18 cellular contexts compared by ENCODE assay signal in genomic region chr11:115942043-115942442, GRCh38.
"Had no signal": no experiment of that assay in that cellular context is flagged by ENCODE, and none has a peak within 500 bp of the region (broad histone marks: within the 10 kb centered on the region; RNA-seq: fewer than 3 reads in every experiment).

No MANE protein-coding gene starts in this region.

- H3K9me3 ChIP-seq: heart right ventricle, lower lobe of right lung, tibial artery, uterus had no signal

- H3K4me3 ChIP-seq: coronary artery, heart right ventricle, lower lobe of right lung, tibial artery, uterus had no signal

- H3K27ac Mint-ChIP-seq: activated naive CD8-positive, alpha-beta T cell; immature natural killer cell; mesothelial cell of epicardium; T-helper 17 cell had no signal

- H3K9me3 Mint-ChIP-seq: mesothelial cell of epicardium, nephron had no signal

- H3K36me3 Mint-ChIP-seq: activated naive CD8-positive, alpha-beta T cell; mesothelial cell of epicardium had no signal

- H3K4me1 ChIP-seq: lower lobe of right lung, parathyroid adenoma, tibial artery, uterus had no signal

- H3K27me3 ChIP-seq: uterus had no signal

- H3K79me2 ChIP-seq: parathyroid adenoma had no signal

- ATAC-seq: stimulated activated naive CD8-positive, alpha-beta T cell treated with anti-CD3 and anti-CD28 coated beads, Interleukin-15, Interleukin-2, amounts not matched to agents 100 U/mL and 50 U/mL, for 24 hours; T-helper 17 cell had no signal

- H3K4me3 Mint-ChIP-seq: activated naive CD8-positive, alpha-beta T cell; immature natural killer cell; mesothelial cell of epicardium; nephron; T-helper 17 cell had no signal

- H3K36me3 ChIP-seq: heart right ventricle, lower lobe of right lung, tibial artery, uterus had no signal

- H3K9ac ChIP-seq: parathyroid adenoma had no signal

- H3K27ac ChIP-seq: lower lobe of right lung, parathyroid adenoma, tibial artery, uterus, VCaP had no signal

- H3K4me1 Mint-ChIP-seq: T-helper 17 cell had no signal

- DNase-seq: activated CD4-positive, CD25-positive, alpha-beta regulatory T cell treated with anti-CD3 and anti-CD28 coated beads, Interleukin-2, amount 50 U/mL, for 72 hours; activated CD8-positive, alpha-beta memory T cell treated with anti-CD3 and anti-CD28 coated beads for 24 hours; activated gamma-delta T cell treated with Interleukin-2 at 50 U/mL for 16 hours; central memory CD4-positive, alpha-beta T cell; immature natural killer cell; retina; stimulated activated naive CD8-positive, alpha-beta T cell treated with anti-CD3 and anti-CD28 coated beads, Interleukin-15, Interleukin-2, amounts not matched to agents 100 U/mL and 50 U/mL, for 24 hours; T-helper 17 cell had no signal

- H3K27me3 Mint-ChIP-seq: activated naive CD8-positive, alpha-beta T cell; T-helper 17 cell had no signal

- H2AFZ ChIP-seq: parathyroid adenoma had no signal
